8 cellular contexts compared by ENCODE assay signal in genomic region chr9:121550569-121551512, GRCh38. TPM values are rescaled to one million over a fixed set of nuclear protein-coding genes. Genes with fewer than 3 reads are reported as not detected.
DNase-seq lines count a peak whose midpoint lies in the region; ATAC-seq and TF ChIP-seq lines count a peak whose summit lies in the region.

No MANE protein-coding gene starts in this region.

- peak overlapping the region; percentile 73 for H3K27ac Mint-ChIP-seq in mesothelial cell of epicardium

- H3K27me3 Mint-ChIP-seq in mesothelial cell of epicardium (ENCODE audit: low read depth) = peaks cover 2% of the 10 kb centered on the region

- TF ChIP-seq CTCF in GM12873 (IDR thresholded peaks at IDR 0.05; ENCODE audit: insufficient read depth, low read depth, low read length, missing control alignments) = peak; percentile 88
- peak; percentile 98 for TF ChIP-seq CTCF in mesothelial cell of epicardium (IDR thresholded peaks at IDR 0.05; ENCODE audit: unreplicated experiment)

- H3K36me3 Mint-ChIP-seq in mesothelial cell of epicardium = no peaks in the 10 kb centered on the region

- peak overlapping the region; percentile 65 for H3K4me3 Mint-ChIP-seq in mesothelial cell of epicardium

- ATAC-seq in HG03442 (IDR thresholded peaks at IDR 0.05; ENCODE audit: unreplicated experiment) = peak; percentile 55
- no peak for ATAC-seq in HG03095 (IDR thresholded peaks at IDR 0.05; ENCODE audit: unreplicated experiment)

- peak; percentile 36 to 50 for DNase-seq in NOMO-1 (lab: John Stamatoyannopoulos, UW; ENCODE audit: unreplicated experiment in 2 of 2)
- DNase-seq in activated CD8-positive, alpha-beta memory T cell treated with anti-CD3 and anti-CD28 coated beads, Interleukin-2, amount 50 U/mL, for 1 hour (ENCODE audit: extremely low read depth) = peak; percentile 9
- DNase-seq in epidermal melanocyte (ENCODE audit: insufficient read length, low spot score) = peak; percentile 53
- peak; percentile 79 to 96 for DNase-seq in mesothelial cell of epicardium (ENCODE audit: low spot score in 2 of 2, unreplicated experiment in 2 of 2)
- peak; percentile 36 to 41 for DNase-seq in stimulated activated CD8-positive, alpha-beta memory T cell treated with anti-CD3 and anti-CD28 coated beads, Interleukin-2, amount 100 ng/mL, for 1 hour (ENCODE audit: low read depth in 2 of 2)

- no peaks in the 10 kb centered on the region for H3K9me3 Mint-ChIP-seq in mesothelial cell of epicardium

- H3K4me1 Mint-ChIP-seq in mesothelial cell of epicardium = peaks cover 7% of the 10 kb centered on the region

RNA-seq across cellular contexts. Expression of gene GGTA1, which starts 51.2 kb away (rescaled TPM):
- total RNA-seq in mesothelial cell of epicardium = 0.22 TPM in 1 of 3 replicates, not detected in the others

Comparison
In these comparisons a context has a peak if more than half of its experiments do, and no peak if none do; other contexts are left out.
1. DNase-seq: peak in every context shown above with its lines; median percentile 88 in mesothelial cell of epicardium; 53 in epidermal melanocyte; 43 in NOMO-1; 38 in stimulated activated CD8-positive, alpha-beta memory T cell treated with anti-CD3 and anti-CD28 coated beads, Interleukin-2, amount 100 ng/mL, for 1 hour; 9 in activated CD8-positive, alpha-beta memory T cell treated with anti-CD3 and anti-CD28 coated beads, Interleukin-2, amount 50 U/mL, for 1 hour.